1 cellular context compared by ENCODE assay signal in the genomic region with DNA sequence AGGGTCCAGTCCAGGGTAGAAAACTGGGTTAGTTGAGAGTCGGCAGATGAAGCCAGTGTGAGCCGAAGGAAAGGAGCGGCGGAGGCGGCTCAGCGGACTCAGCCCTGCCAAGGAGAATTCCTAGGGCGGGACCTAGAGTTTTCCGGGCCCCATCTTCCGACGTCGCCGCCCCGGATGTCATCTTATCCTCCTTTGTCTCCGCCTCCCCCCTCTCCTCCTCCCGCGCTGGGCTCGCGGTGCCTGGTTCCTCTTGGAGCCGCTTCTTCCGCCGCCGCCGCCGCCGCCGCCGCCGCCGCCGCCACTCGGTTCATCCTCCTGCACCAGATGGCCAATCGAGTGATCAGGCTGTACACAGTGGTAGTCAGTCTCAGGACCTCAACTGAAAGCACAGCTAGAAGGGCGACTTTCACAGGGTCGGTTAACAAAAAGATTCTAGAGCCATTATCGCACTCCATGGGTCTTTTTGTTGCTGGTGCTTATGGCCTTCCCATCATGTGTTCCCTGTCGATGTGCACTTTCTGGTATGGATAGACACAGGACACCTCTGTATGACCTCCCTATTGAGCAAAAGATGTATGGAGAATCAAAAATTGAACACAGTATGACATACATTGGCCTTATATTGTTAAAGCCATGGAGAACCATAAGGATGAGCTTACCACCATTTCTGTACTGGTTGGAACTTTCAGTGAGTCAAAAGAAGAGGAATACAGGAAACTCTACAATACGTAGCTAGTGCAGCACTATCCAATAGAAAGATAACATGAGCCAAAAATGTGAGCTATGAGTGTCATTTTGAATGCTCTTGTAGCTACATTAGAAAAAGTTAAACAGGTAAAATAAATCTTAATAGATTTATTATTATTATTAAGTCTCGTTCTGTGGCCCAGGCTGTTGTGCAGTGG.
A peak's percentile ranks its signal among the peaks of the same experiment; 100 is the strongest.
TF ChIP-seq lines count a peak whose summit lies in the region.

No MANE protein-coding gene starts in this region.

TF ChIP-seq in HCT116, 20 proteins besides CTCF, POLR2A, EP300 and RAD21 (continued from another document):
- TF ChIP-seq CEBPB (IDR thresholded peaks at IDR 0.05; ENCODE audit: low read depth): no peak
- TF ChIP-seq, protein P1, sequence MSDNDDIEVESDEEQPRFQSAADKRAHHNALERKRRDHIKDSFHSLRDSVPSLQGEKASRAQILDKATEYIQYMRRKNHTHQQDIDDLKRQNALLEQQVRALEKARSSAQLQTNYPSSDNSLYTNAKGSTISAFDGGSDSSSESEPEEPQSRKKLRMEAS (IDR thresholded peaks at IDR 0.05): peak; percentile 34; the same call in 1 of the 2 replicates
- TF ChIP-seq ZFX (IDR thresholded peaks at IDR 0.05): no peak
